20 cellular contexts compared by ENCODE assay signal in the genomic region with DNA sequence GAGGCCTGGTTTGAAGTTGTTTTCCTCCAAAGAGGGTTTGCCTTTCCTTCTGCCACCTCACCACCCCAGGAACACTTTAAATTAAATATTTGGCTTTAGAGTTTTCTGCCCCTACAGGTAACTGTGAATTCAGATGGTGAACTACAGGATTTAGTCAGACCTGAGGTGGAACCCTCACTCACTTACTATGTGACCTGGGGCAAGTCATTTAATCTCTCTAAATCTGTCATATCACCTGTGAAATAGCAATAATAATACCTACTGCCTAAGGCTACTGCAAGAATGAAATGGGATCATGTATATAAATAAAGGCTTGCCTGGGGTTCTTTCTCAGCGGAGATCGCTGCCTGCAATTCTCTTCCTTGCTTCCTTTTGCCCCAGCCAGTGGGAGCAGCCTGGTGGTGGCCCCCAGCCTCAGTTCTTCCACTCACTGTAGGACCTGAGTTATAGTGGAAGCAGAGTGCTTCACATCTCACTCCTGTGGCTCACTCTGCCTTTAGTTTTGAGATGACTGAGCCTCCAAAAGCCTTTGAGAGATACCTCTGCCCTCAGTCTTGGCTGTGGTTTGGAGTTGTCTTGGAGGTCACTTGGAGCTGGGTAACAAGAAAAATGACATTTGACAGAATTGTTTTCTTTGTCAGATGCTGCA. TPM values are rescaled to one million over a fixed set of nuclear protein-coding genes. Genes with fewer than 3 reads are reported as not detected.
DNase-seq lines count a peak whose midpoint lies in the region; ATAC-seq, FAIRE-seq and TF ChIP-seq lines count a peak whose summit lies in the region.
"Had no signal": no experiment of that assay in that cellular context is flagged by ENCODE, and none has a peak within 500 bp of the region (broad histone marks: within the 10 kb centered on the region; RNA-seq: fewer than 3 reads in every experiment).

No MANE protein-coding gene starts in this region.

- intact Hi-C loops in GM12878 (cut with micrococcal nuclease; ENCODE audit: unreplicated experiment): no loop called here

- no peak for TF ChIP-seq POLR2A in GM12878 (IDR thresholded peaks at IDR 0.05; ENCODE audit: low read depth, low read length)

- peak; percentile 88 to 90 for ATAC-seq in activated T-cell treated with anti-CD3 and anti-CD28 coated beads, Interleukin-2, amount 50 U/mL, for 72 hours (replicated peaks in 1 of 2)
- ATAC-seq in GM12878: peak; percentile 67
- ATAC-seq in stimulated activated effector memory CD8-positive, alpha-beta T cell treated with anti-CD3 and anti-CD28 coated beads, Interleukin-12 subunit alpha, Interleukin-12 subunit beta, amount 100 ng/mL, for 72 hours: peak; percentile 79
- no peak for ATAC-seq in GM18873 (IDR thresholded peaks at IDR 0.05; ENCODE audit: low FRiP score, unreplicated experiment)

- H3K4me3 ChIP-seq in GM12878 (no peak overlapping the region), WERI-Rb-1 (ENCODE audit: low read depth, low read length) (no peak overlapping the region)

- DNase-seq in activated T-cell treated with anti-CD3 and anti-CD28 coated beads, Interleukin-2, amount 50 U/mL, for 72 hours: peak; percentile 27 to 33
- DNase-seq in activated T-cell treated with anti-CD3 and anti-CD28 coated beads for 4 hours: no peak
- no peak for DNase-seq in HFFc6
- DNase-seq in GM12878 (ENCODE audit: low read depth, low spot score): no peak
- peak in 1 of 2 donors; percentile 63 for DNase-seq in stimulated activated effector memory CD8-positive, alpha-beta T cell treated with anti-CD3 and anti-CD28 coated beads, Interleukin-12 subunit alpha, Interleukin-12 subunit beta, amount 100 ng/mL, for 72 hours (ENCODE audit: low spot score in 2 of 2)
- DNase-seq in WERI-Rb-1: no peak
- DNase-seq: AML-193; Caco-2; CD4-positive, CD25-positive, alpha-beta regulatory T cell; DMS153; NCI-H1048; NCI-H1436 treated with DMSO at 0.1 percent for 48 hours; NCI-H2029 treated with DMSO at 0.1 percent for 48 hours; NCI-H524 treated with DMSO at 0.1 percent for 48 hours; SHP77 had no signal

- no peaks in the 10 kb centered on the region for H3K4me1 ChIP-seq in GM12878 (ENCODE audit: control insufficient read depth, insufficient read depth, low read length)

- no peak overlapping the region for H3K27ac Mint-ChIP-seq in activated T-cell treated with anti-CD3 and anti-CD28 coated beads, Interleukin-2, amount 50 U/mL, for 72 hours
- H3K27ac Mint-ChIP-seq in HFFc6: peak overlapping the region; percentile 9; the same call in 1 of the 2 replicates
- H3K27ac Mint-ChIP-seq in stimulated activated effector memory CD8-positive, alpha-beta T cell treated with anti-CD3 and anti-CD28 coated beads, Interleukin-12 subunit alpha, Interleukin-12 subunit beta, amount 100 ng/mL, for 72 hours: peak overlapping the region; percentile 60

- WGBS in GM12878 (ENCODE audit: insufficient coverage, insufficient replicate concordance, low lambda C conversion rate, missing lambda C conversion rate): 19% methylated on average over 2 of the region's 2 CpGs

- H3K36me3 ChIP-seq in GM12878 (ENCODE audit: control insufficient read depth in 2 of 2, insufficient read depth in 2 of 2, low read length in 1 of 2): no peaks in the 10 kb centered on the region
- H3K36me3 ChIP-seq in WERI-Rb-1: no peaks in the 10 kb centered on the region

- no peak overlapping the region for H3K27ac ChIP-seq in GM12878 (ENCODE audit: control insufficient read depth, insufficient read depth)
- no peak overlapping the region for H3K27ac ChIP-seq in WERI-Rb-1
- H3K27ac ChIP-seq: KMS-11 had no signal

- no peaks in the 10 kb centered on the region for H3K79me2 ChIP-seq in GM12878 (ENCODE audit: control insufficient read depth, insufficient read depth, low read length)

- CTCF ChIA-PET in GM12878 (lab: Yijun Ruan, JAX): no interaction called here

- no peaks in the 10 kb centered on the region for H3K36me3 Mint-ChIP-seq in activated T-cell treated with anti-CD3 and anti-CD28 coated beads, Interleukin-2, amount 50 U/mL, for 72 hours (ENCODE audit: insufficient read depth in 2 of 2)
- peaks cover 5% of the 10 kb centered on the region; the same call in 1 of the 2 replicates for H3K36me3 Mint-ChIP-seq in HFFc6 (ENCODE audit: low read depth)
- no peaks in the 10 kb centered on the region for H3K36me3 Mint-ChIP-seq in stimulated activated effector memory CD8-positive, alpha-beta T cell treated with anti-CD3 and anti-CD28 coated beads, Interleukin-12 subunit alpha, Interleukin-12 subunit beta, amount 100 ng/mL, for 72 hours

- H2AFZ ChIP-seq in GM12878 (ENCODE audit: control insufficient read depth, low read depth, low read length): no peak overlapping the region

- FAIRE-seq in GM12878 (lab: Jason Lieb, UNC): no peak
- FAIRE-seq: H1, RCC 7860 had no signal

- TF ChIP-seq EP300 in GM12878 (IDR thresholded peaks at IDR 0.05; ENCODE audit: borderline replicate concordance in 1 of 2, control insufficient read depth in 1 of 2, low read depth in 2 of 2, low read length in 2 of 2): no peak

- H4K20me1 ChIP-seq in GM12878 (ENCODE audit: control insufficient read depth, insufficient read depth): no peaks in the 10 kb centered on the region

- no peak overlapping the region for H3K9ac ChIP-seq in GM12878 (ENCODE audit: control insufficient read depth, insufficient read depth, low read length)
- H3K9ac ChIP-seq: KMS-11 had no signal

- no peak for TF ChIP-seq RAD21 in GM12878 (IDR thresholded peaks at IDR 0.05; ENCODE audit: insufficient read depth, low read depth, low read length)

- H3K4me1 Mint-ChIP-seq in activated T-cell treated with anti-CD3 and anti-CD28 coated beads, Interleukin-2, amount 50 U/mL, for 72 hours (ENCODE audit: low read depth): peaks cover 9% of the 10 kb centered on the region
- peaks cover 21% of the 10 kb centered on the region for H3K4me1 Mint-ChIP-seq in HFFc6 (ENCODE audit: low read depth)
- H3K4me1 Mint-ChIP-seq in stimulated activated effector memory CD8-positive, alpha-beta T cell treated with anti-CD3 and anti-CD28 coated beads, Interleukin-12 subunit alpha, Interleukin-12 subunit beta, amount 100 ng/mL, for 72 hours: peaks cover 5% of the 10 kb centered on the region
- H3K4me1 Mint-ChIP-seq: CD4-positive, CD25-positive, alpha-beta regulatory T cell had no signal

- no peak for TF ChIP-seq CTCF in HFFc6 (IDR thresholded peaks at IDR 0.05)
- no peak for TF ChIP-seq CTCF in GM12878 (IDR thresholded peaks at IDR 0.05 in 2 of 3, conservative IDR thresholded peaks at IDR 0.05 in 1 of 3; ENCODE audit: control insufficient read depth in 2 of 3, extremely low read depth in 1 of 3, insufficient read depth in 1 of 3, low read depth in 3 of 3, low read length in 3 of 3)
- TF ChIP-seq CTCF in WERI-Rb-1 (IDR thresholded peaks at IDR 0.05; ENCODE audit: low read depth, low read length): no peak

- no peaks in the 10 kb centered on the region for H3K27me3 Mint-ChIP-seq in activated T-cell treated with anti-CD3 and anti-CD28 coated beads, Interleukin-2, amount 50 U/mL, for 72 hours (ENCODE audit: low read depth)
- no peaks in the 10 kb centered on the region for H3K27me3 Mint-ChIP-seq in HFFc6 (ENCODE audit: insufficient read depth)
- H3K27me3 Mint-ChIP-seq: CD4-positive, CD25-positive, alpha-beta regulatory T cell had no signal

- H3K9me3 Mint-ChIP-seq in activated T-cell treated with anti-CD3 and anti-CD28 coated beads, Interleukin-2, amount 50 U/mL, for 72 hours: no peaks in the 10 kb centered on the region
- no peaks in the 10 kb centered on the region for H3K9me3 Mint-ChIP-seq in HFFc6
- H3K9me3 Mint-ChIP-seq in stimulated activated effector memory CD8-positive, alpha-beta T cell treated with anti-CD3 and anti-CD28 coated beads, Interleukin-12 subunit alpha, Interleukin-12 subunit beta, amount 100 ng/mL, for 72 hours: no peaks in the 10 kb centered on the region

- in situ Hi-C loops in GM12878 (cut with MboI): no loop called here

- POLR2A ChIA-PET in GM12878 (lab: Charles Lee): no interaction called here

- SMC1A ChIA-PET in GM12878 (lab: Charles Lee; ENCODE audit: uncharacterized antibody, unreplicated experiment): interaction anchor here (0.7 kb wide), 1 partner anchor 100 kb away, joined by 3 read pairs; no protein-coding TSS in a partner anchor

- BruUV-seq in GM12878 (replicated peaks; lab: Mats Ljungman, UMichigan): no TSS peak

- RAD21 ChIA-PET in GM12878 (lab: Charles Lee; ENCODE audit: unreplicated experiment): no interaction called here

- H3K27me3 ChIP-seq in GM12878 (replicated peaks in 1 of 2; ENCODE audit: control insufficient read depth in 2 of 2, insufficient read depth in 2 of 2, low read length in 1 of 2) (no peaks in the 10 kb centered on the region), WERI-Rb-1 (ENCODE audit: insufficient read depth, low read depth, severe bottlenecking) (no peaks in the 10 kb centered on the region)

- H3K4me3 Mint-ChIP-seq in activated T-cell treated with anti-CD3 and anti-CD28 coated beads, Interleukin-2, amount 50 U/mL, for 72 hours: no peak overlapping the region
- no peak overlapping the region for H3K4me3 Mint-ChIP-seq in HFFc6
- no peak overlapping the region for H3K4me3 Mint-ChIP-seq in stimulated activated effector memory CD8-positive, alpha-beta T cell treated with anti-CD3 and anti-CD28 coated beads, Interleukin-12 subunit alpha, Interleukin-12 subunit beta, amount 100 ng/mL, for 72 hours
- H3K4me3 Mint-ChIP-seq: CD4-positive, CD25-positive, alpha-beta regulatory T cell had no signal

- H3K9me3 ChIP-seq in GM12878 (replicated peaks; ENCODE audit: control insufficient read depth, insufficient read depth, low read length) (no peaks in the 10 kb centered on the region; the same call in 2 of the 3 replicates), WERI-Rb-1 (ENCODE audit: severe bottlenecking) (no peaks in the 10 kb centered on the region)

- H3K4me2 ChIP-seq in GM12878 (ENCODE audit: control insufficient read depth, insufficient read depth): no peak overlapping the region
- H3K4me2 ChIP-seq: KMS-11 had no signal

RNA-seq across cellular contexts. Expression of a gene that starts 6.1 kb away (rescaled TPM):
- total RNA-seq in activated T-cell treated with anti-CD3 and anti-CD28 coated beads, Interleukin-2, amount 50 U/mL, for 72 hours: not detected
- 1 to 10 TPM in 4 of 6 experiments, under 1 TPM in 2; 0.31 to 7.7 (median 6.5) TPM for total RNA-seq in HFFc6 (2021; fragmentation: NEBNext Ultra II Directional; extraction: Animal tissue kit (Norgen Biotek cat#: 25700))
- not detected in 2 replicates for total RNA-seq in GM12878 (2013; cell fraction: nucleolus; rRNA removed)
- 0.11 and 0.23 TPM in 2 replicates for total RNA-seq in GM12878 (2014; rRNA removed)
- not detected in 2 replicates for total RNA-seq in GM12878 (2014; rRNA removed; fragmentation: Illumina TruSeq; extraction: Trizol)
- not detected in 2 replicates for total RNA-seq in GM12878 (2021)
- polyA plus RNA-seq in GM12878 (2011; ENCODE audit: low read depth): not detected
- polyA plus RNA-seq in GM12878 (2011; rRNA removed): 0.14 and 0.18 TPM in 2 replicates
- 0.13 and 0.25 TPM in 2 replicates for polyA plus RNA-seq in GM12878 (2011; cell fraction: cytosol; rRNA removed)
- 0.15 and 0.19 TPM in 2 replicates for polyA plus RNA-seq in GM12878 (2011; cell fraction: nucleus; rRNA removed)
- not detected in 2 replicates for polyA plus RNA-seq in GM12878 (2012)
- not detected in 2 replicates for polyA plus RNA-seq in GM12878 (2014; fragmentation: Illumina TruSeq; extraction: Trizol)
- not detected for polyA plus RNA-seq in GM12878 (2014; fragmentation: Nextera tagmentation; extraction: Ambion mirVana)
- polyA plus RNA-seq in GM12878 (2014; rRNA removed): 0.08 TPM in 1 of 2 replicates, not detected in the other
- not detected for polyA plus RNA-seq in GM12878 (2016; fragmentation: Nextera tagmentation; extraction: Ambion mirVana)
- not detected in 2 replicates for polyA minus RNA-seq in GM12878 (2011; rRNA and poly(A)+ RNA removed)
- polyA minus RNA-seq in GM12878 (2011; cell fraction: cytosol; rRNA and poly(A)+ RNA removed): not detected in 2 replicates
- polyA minus RNA-seq in GM12878 (2011; cell fraction: nucleus; rRNA and poly(A)+ RNA removed): not detected in 2 replicates
- total RNA-seq: Caco-2; CD4-positive, CD25-positive, alpha-beta regulatory T cell; H1; M059J had no signal
- polyA plus RNA-seq: CD4-positive, CD25-positive, alpha-beta regulatory T cell; H1 had no signal

RNA-seq across cellular contexts. Expression of a gene that starts 17.7 kb away (rescaled TPM):
- not detected for total RNA-seq in activated T-cell treated with anti-CD3 and anti-CD28 coated beads, Interleukin-2, amount 50 U/mL, for 72 hours
- under 1 TPM; 0.26 to 0.66 (median 0.46) TPM for total RNA-seq in HFFc6 (2021; fragmentation: NEBNext Ultra II Directional; extraction: Animal tissue kit (Norgen Biotek cat#: 25700))
- total RNA-seq in GM12878 (2013; cell fraction: nucleolus; rRNA removed): 0.21 TPM in 1 of 2 replicates, not detected in the other
- total RNA-seq in GM12878 (2014; rRNA removed) (not detected in 2 replicates), GM12878 (2014; rRNA removed; fragmentation: Illumina TruSeq; extraction: Trizol) (0.09 TPM in 1 of 2 replicates, not detected in the other), GM12878 (2021) (not detected in 2 replicates)
- polyA plus RNA-seq in GM12878 (2011; ENCODE audit: low read depth): not detected
- polyA plus RNA-seq in GM12878 (2011; rRNA removed) (0.12 and 0.19 TPM in 2 replicates), GM12878 (2014; fragmentation: Illumina TruSeq; extraction: Trizol) (0.01 TPM in 1 of 2 replicates, not detected in the other), GM12878 (2014; fragmentation: Nextera tagmentation; extraction: Ambion mirVana) (under 1 TPM in 1 of 2 experiments, not detected in 1; 0.06 TPM), GM12878 (2014; rRNA removed) (0.05 TPM in 1 of 2 replicates, not detected in the other), GM12878 (2016; fragmentation: Nextera tagmentation; extraction: Ambion mirVana) (not detected)
- polyA plus RNA-seq in GM12878 (2011; cell fraction: cytosol; rRNA removed): 0.09 and 0.28 TPM in 2 replicates
- polyA plus RNA-seq in GM12878 (2011; cell fraction: nucleus; rRNA removed): 0.28 and 0.66 TPM in 2 replicates
- 0.10 TPM in 1 of 2 replicates, not detected in the other for polyA plus RNA-seq in GM12878 (2012)
- polyA minus RNA-seq in GM12878 (2011; rRNA and poly(A)+ RNA removed): 0.46 TPM in 1 of 2 replicates, not detected in the other
- polyA minus RNA-seq in GM12878 (2011; cell fraction: cytosol; rRNA and poly(A)+ RNA removed): not detected in 2 replicates
- 0.29 TPM in 1 of 2 replicates, not detected in the other for polyA minus RNA-seq in GM12878 (2011; cell fraction: nucleus; rRNA and poly(A)+ RNA removed)
- total RNA-seq: CD4-positive, CD25-positive, alpha-beta regulatory T cell had no signal
- polyA plus RNA-seq: CD4-positive, CD25-positive, alpha-beta regulatory T cell had no signal

RNA-seq across cellular contexts. Expression of a gene that starts 23.1 kb away (rescaled TPM):
- total RNA-seq in activated T-cell treated with anti-CD3 and anti-CD28 coated beads, Interleukin-2, amount 50 U/mL, for 72 hours: not detected
- total RNA-seq in HFFc6 (2021; fragmentation: NEBNext Ultra II Directional; extraction: Animal tissue kit (Norgen Biotek cat#: 25700)): not detected
- total RNA-seq in GM12878 (2013; cell fraction: nucleolus; rRNA removed): not detected in 2 replicates
- not detected in 2 replicates for total RNA-seq in GM12878 (2014; rRNA removed)
- 0.14 TPM in 1 of 2 replicates, not detected in the other for total RNA-seq in GM12878 (2014; rRNA removed; fragmentation: Illumina TruSeq; extraction: Trizol)
- not detected in 2 replicates for total RNA-seq in GM12878 (2021)
- not detected for polyA plus RNA-seq in GM12878 (2011; ENCODE audit: low read depth)
- not detected in 2 replicates for polyA plus RNA-seq in GM12878 (2011; rRNA removed)
- polyA plus RNA-seq in GM12878 (2011; cell fraction: cytosol; rRNA removed): 0.09 TPM in 1 of 2 replicates, not detected in the other
- polyA plus RNA-seq in GM12878 (2011; cell fraction: nucleus; rRNA removed): 0.10 TPM in 1 of 2 replicates, not detected in the other
- polyA plus RNA-seq in GM12878 (2012): not detected in 2 replicates
- polyA plus RNA-seq in GM12878 (2014; fragmentation: Illumina TruSeq; extraction: Trizol): not detected in 2 replicates
- polyA plus RNA-seq in GM12878 (2014; fragmentation: Nextera tagmentation; extraction: Ambion mirVana): not detected
- not detected in 2 replicates for polyA plus RNA-seq in GM12878 (2014; rRNA removed)
- polyA plus RNA-seq in GM12878 (2016; fragmentation: Nextera tagmentation; extraction: Ambion mirVana): not detected
- not detected in 2 replicates for polyA minus RNA-seq in GM12878 (2011; rRNA and poly(A)+ RNA removed)
- not detected in 2 replicates for polyA minus RNA-seq in GM12878 (2011; cell fraction: cytosol; rRNA and poly(A)+ RNA removed)
- 0.38 TPM in 1 of 2 replicates, not detected in the other for polyA minus RNA-seq in GM12878 (2011; cell fraction: nucleus; rRNA and poly(A)+ RNA removed)
- total RNA-seq: Caco-2; CD4-positive, CD25-positive, alpha-beta regulatory T cell; H1; M059J had no signal
- polyA plus RNA-seq: CD4-positive, CD25-positive, alpha-beta regulatory T cell had no signal

Comparison
In these comparisons a context has a peak if more than half of its experiments do, and no peak if none do; other contexts are left out.
1. DNase-seq: peak in activated T-cell treated with anti-CD3 and anti-CD28 coated beads, Interleukin-2, amount 50 U/mL, for 72 hours (2 of 2); none in activated T-cell treated with anti-CD3 and anti-CD28 coated beads for 4 hours (single experiment), HFFc6 (single experiment), GM12878 (single experiment) and WERI-Rb-1 (single experiment).